7 cellular contexts compared by ENCODE assay signal in the genomic region with DNA sequence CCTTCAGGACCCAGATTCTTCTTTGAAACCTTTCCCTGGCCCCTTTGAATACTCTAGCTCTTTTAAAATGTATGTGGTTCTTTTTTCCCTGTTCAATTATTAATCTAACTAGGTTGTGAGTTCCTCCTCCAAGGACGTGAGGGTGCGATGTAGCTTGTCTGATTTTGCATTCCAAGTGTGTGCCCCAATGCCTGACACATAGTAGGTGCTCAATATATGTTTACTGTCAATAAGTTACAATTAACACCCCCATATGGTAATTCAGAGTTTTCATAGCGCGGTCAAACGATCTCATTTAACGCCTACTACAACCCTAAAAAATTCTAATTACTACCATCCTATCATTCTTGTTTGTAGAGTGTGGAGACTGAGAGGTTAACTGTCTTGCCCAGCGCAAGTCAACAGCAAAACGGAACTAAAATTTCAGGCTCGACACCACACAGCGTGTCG. TPM values are rescaled to one million over a fixed set of nuclear protein-coding genes. Genes with fewer than 3 reads are reported as not detected.
DNase-seq lines count a peak whose midpoint lies in the region; ATAC-seq lines count a peak whose summit lies in the region.

No MANE protein-coding gene starts in this region.

- peak overlapping the region; percentile 50 for H3K4me3 ChIP-seq in iPS-15b (ENCODE audit: low read depth, low read length)

- H3K9me3 ChIP-seq in iPS-15b (ENCODE audit: control insufficient read depth, insufficient read depth, low read length): no peaks in the 10 kb centered on the region

- H3K36me3 Mint-ChIP-seq in activated CD8-positive, alpha-beta T cell treated with anti-CD3 and anti-CD28 coated beads, Interleukin-2, amount 10 ng/mL, durations not matched to agents 7 days and 5 days (ENCODE audit: low read depth): peaks cover 11% of the 10 kb centered on the region

- no peaks in the 10 kb centered on the region for H3K36me3 ChIP-seq in iPS-15b (ENCODE audit: control insufficient read depth, insufficient read depth, low read length)

- peak overlapping the region; percentile 85 for H3K4me3 Mint-ChIP-seq in activated CD8-positive, alpha-beta T cell treated with anti-CD3 and anti-CD28 coated beads, Interleukin-2, amount 10 ng/mL, durations not matched to agents 7 days and 5 days
- peak overlapping the region; percentile 90 to 93 for H3K4me3 Mint-ChIP-seq in stimulated activated naive CD8-positive, alpha-beta T cell treated with anti-CD3 and anti-CD28 coated beads, Interleukin-15, amount 100 ng/mL, for 72 hours

- H3K27ac Mint-ChIP-seq in activated CD8-positive, alpha-beta T cell treated with anti-CD3 and anti-CD28 coated beads, Interleukin-2, amount 10 ng/mL, durations not matched to agents 7 days and 5 days: peak overlapping the region; percentile 92
- peak overlapping the region; percentile 98 to 100 for H3K27ac Mint-ChIP-seq in stimulated activated naive CD8-positive, alpha-beta T cell treated with anti-CD3 and anti-CD28 coated beads, Interleukin-15, amount 100 ng/mL, for 72 hours

- POLR2A ChIA-PET in activated CD8-positive, alpha-beta T cell treated with anti-CD3 and anti-CD28 coated beads, Interleukin-2, amount 10 ng/mL, durations not matched to agents 7 days and 5 days (lab: Charles Lee): interaction anchor here (0.6 to 1.9 kb wide), 7 partner anchors 8 to 191 kb away, joined by 3 to 7 read pairs (median 4); a partner anchor contains a TSS

- H3K9me3 Mint-ChIP-seq in activated CD8-positive, alpha-beta T cell treated with anti-CD3 and anti-CD28 coated beads, Interleukin-2, amount 10 ng/mL, durations not matched to agents 7 days and 5 days (ENCODE audit: insufficient read depth): peaks cover 6% of the 10 kb centered on the region
- H3K9me3 Mint-ChIP-seq in stimulated activated naive CD8-positive, alpha-beta T cell treated with anti-CD3 and anti-CD28 coated beads, Interleukin-15, amount 100 ng/mL, for 72 hours: no peaks in the 10 kb centered on the region

- no peak for ATAC-seq in activated CD8-positive, alpha-beta T cell treated with anti-CD3 and anti-CD28 coated beads, Interleukin-2, amount 10 ng/mL, durations not matched to agents 7 days and 5 days
- ATAC-seq in stimulated activated naive CD8-positive, alpha-beta T cell treated with anti-CD3 and anti-CD28 coated beads, Interleukin-15, amount 100 ng/mL, for 72 hours: no peak

- H3K4me1 Mint-ChIP-seq in activated CD8-positive, alpha-beta T cell treated with anti-CD3 and anti-CD28 coated beads, Interleukin-2, amount 10 ng/mL, durations not matched to agents 7 days and 5 days (ENCODE audit: low read depth): peaks cover 25% of the 10 kb centered on the region
- peaks cover 30% of the 10 kb centered on the region for H3K4me1 Mint-ChIP-seq in stimulated activated naive CD8-positive, alpha-beta T cell treated with anti-CD3 and anti-CD28 coated beads, Interleukin-15, amount 100 ng/mL, for 72 hours

- CTCF ChIA-PET in activated CD8-positive, alpha-beta T cell treated with anti-CD3 and anti-CD28 coated beads, Interleukin-2, amount 10 ng/mL, durations not matched to agents 7 days and 5 days (lab: Charles Lee): interaction anchor here (0.6 to 2.2 kb wide), 5 partner anchors 9 to 44 kb away, joined by 3 to 17 read pairs (median 3); no protein-coding TSS in a partner anchor

- H3K4me1 ChIP-seq in iPS-15b (ENCODE audit: control insufficient read depth, insufficient read depth, low read length): no peaks in the 10 kb centered on the region

- H3K27me3 Mint-ChIP-seq in activated CD8-positive, alpha-beta T cell treated with anti-CD3 and anti-CD28 coated beads, Interleukin-2, amount 10 ng/mL, durations not matched to agents 7 days and 5 days (ENCODE audit: low read depth): peaks cover 9% of the 10 kb centered on the region
- no peaks in the 10 kb centered on the region for H3K27me3 Mint-ChIP-seq in stimulated activated naive CD8-positive, alpha-beta T cell treated with anti-CD3 and anti-CD28 coated beads, Interleukin-15, amount 100 ng/mL, for 72 hours

- no peak overlapping the region for H3K9ac ChIP-seq in iPS-15b (ENCODE audit: low read depth, low read length)

- no peaks in the 10 kb centered on the region for H3K27me3 ChIP-seq in iPS-15b (ENCODE audit: control insufficient read depth, insufficient read depth, low read length)

- DNase-seq in HK-2 (ENCODE audit: unreplicated experiment) (peak; percentile 4), SW480 (ENCODE audit: low spot score) (no peak), NCI-H1092 (lab: John Stamatoyannopoulos, UW) (no peak), GF-D8 (lab: John Stamatoyannopoulos, UW) (no peak)
- DNase-seq in activated CD8-positive, alpha-beta T cell treated with anti-CD3 and anti-CD28 coated beads, Interleukin-2, amount 10 ng/mL, durations not matched to agents 7 days and 5 days: no peak
- no peak for DNase-seq in stimulated activated naive CD8-positive, alpha-beta T cell treated with anti-CD3 and anti-CD28 coated beads, Interleukin-15, amount 100 ng/mL, for 72 hours

RNA-seq across cellular contexts. Expression of a gene that starts 0.5 kb away (rescaled TPM):
- total RNA-seq in activated CD8-positive, alpha-beta T cell treated with anti-CD3 and anti-CD28 coated beads, Interleukin-2, amount 10 ng/mL, durations not matched to agents 7 days and 5 days: 10 to 100 TPM; 41.7 to 44.7 TPM
